ENCODE assay signal across 28 cellular contexts in the genomic region with DNA sequence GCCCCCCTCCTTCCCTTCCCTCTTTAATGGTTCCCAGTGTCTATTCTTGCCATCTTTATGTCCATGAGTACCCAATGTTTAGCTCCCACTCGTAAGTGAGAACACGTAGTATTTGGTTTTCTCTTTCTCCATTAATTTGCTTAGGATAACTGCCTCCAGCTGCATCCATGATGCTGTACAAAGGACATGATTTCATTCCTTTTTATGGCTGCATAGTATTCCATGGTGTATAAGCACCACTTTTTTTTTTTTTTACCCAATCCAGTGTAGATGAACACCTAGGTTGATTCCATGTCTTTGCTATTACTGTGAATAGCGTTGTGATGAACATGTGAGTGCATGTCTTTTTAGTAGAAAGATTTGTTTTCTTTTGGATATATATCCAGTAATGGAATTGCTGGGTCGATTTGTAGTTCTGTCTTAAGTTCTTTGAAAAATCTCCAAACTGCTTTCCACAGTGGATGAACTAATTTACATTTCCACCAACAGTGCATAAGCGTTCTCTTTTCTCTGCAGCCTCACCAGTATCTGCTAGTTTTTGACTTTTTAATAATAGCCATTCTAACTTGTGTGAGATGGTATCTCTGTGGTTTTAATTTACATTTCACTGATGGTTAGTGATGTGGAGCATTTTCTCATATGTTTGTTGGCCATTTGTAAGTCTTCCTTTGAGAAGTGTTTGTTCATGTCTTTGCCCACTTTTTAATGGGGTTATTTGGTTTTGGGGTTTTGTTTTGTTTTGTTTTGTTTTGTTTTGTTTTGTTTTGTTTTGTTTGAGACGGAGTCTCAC.
"Had no signal": no experiment of that assay in that cellular context is flagged by ENCODE, and none has a peak within 500 bp of the region (broad histone marks: within the 10 kb centered on the region; RNA-seq: fewer than 3 reads in every experiment).

No MANE protein-coding gene starts in this region.

- H3K9me3 Mint-ChIP-seq: naive thymus-derived CD8-positive, alpha-beta T cell; natural killer cell treated with Interleukin-12 subunit alpha and Interleukin-12 subunit beta and Interleukin-15 and Interleukin-18, amount 100 ng/mL, for 72 hours; stimulated activated effector memory CD8-positive, alpha-beta T cell treated with anti-CD3 and anti-CD28 coated beads, Interleukin-12 subunit alpha, Interleukin-12 subunit beta, amount 100 ng/mL, for 72 hours had no signal

- H3K27ac ChIP-seq: neutrophil, pancreas, psoas muscle, right lobe of liver, sigmoid colon, stomach, thoracic aorta, thyroid gland, tibial nerve, upper lobe of right lung, vagina had no signal

- H3K36me3 ChIP-seq: neutrophil, pancreas, right lobe of liver, sigmoid colon, stomach, thoracic aorta, thyroid gland, tibial nerve, upper lobe of right lung, vagina had no signal

- H3K4me3 ChIP-seq: pancreas, psoas muscle, right lobe of liver, sigmoid colon, stomach, thoracic aorta, thyroid gland, tibial nerve, upper lobe of right lung, vagina had no signal

- FAIRE-seq: pancreas, small intestine had no signal

- H3K36me3 Mint-ChIP-seq: naive thymus-derived CD8-positive, alpha-beta T cell; natural killer cell treated with Interleukin-12 subunit alpha and Interleukin-12 subunit beta and Interleukin-15 and Interleukin-18, amount 100 ng/mL, for 72 hours; stimulated activated effector memory CD8-positive, alpha-beta T cell treated with anti-CD3 and anti-CD28 coated beads, Interleukin-12 subunit alpha, Interleukin-12 subunit beta, amount 100 ng/mL, for 72 hours had no signal

- H3K9me3 ChIP-seq: neutrophil, pancreas, psoas muscle, right lobe of liver, sigmoid colon, stomach, thoracic aorta, thyroid gland, tibial nerve, upper lobe of right lung, vagina had no signal

- H3K4me1 ChIP-seq: pancreas, psoas muscle, right lobe of liver, sigmoid colon, stomach, thyroid gland, tibial nerve, upper lobe of right lung, vagina had no signal

- DNase-seq: naive thymus-derived CD8-positive, alpha-beta T cell; nephron progenitor cell; nucleus accumbens; pancreas; psoas muscle; right cardiac atrium; right lobe of liver; sigmoid colon; small intestine; stimulated activated CD4-positive, alpha-beta T cell treated with anti-CD3 and anti-CD28 coated beads, Interleukin-15, amount 100 ng/mL, for 24 hours; stimulated activated CD4-positive, alpha-beta T cell treated with anti-CD3 and anti-CD28 coated beads, Interleukin-2, amount 100 ng/mL, for 24 hours; stimulated activated CD4-positive, alpha-beta T cell treated with anti-CD3 and anti-CD28 coated beads, Interleukin-2, amount 100 ng/mL, for 48 hours; stimulated activated CD4-positive, alpha-beta T cell treated with anti-CD3 and anti-CD28 coated beads, Interleukin-4, amount 100 ng/mL, for 24 hours; stimulated activated naive B cell treated with anti-CD40 and anti-IgM and Interleukin-4, amounts not matched to agents 10 μg/mL and 1 μg/mL and 100 μg/mL, for 72 hours; stimulated activated naive CD4-positive, alpha-beta T cell treated with Interleukin-2 at 50 U/mL for 16 hours; stomach; thyroid gland; trophoblast cell; upper lobe of right lung had no signal

- H3K4me1 Mint-ChIP-seq: naive thymus-derived CD8-positive, alpha-beta T cell; neural crest cell; stimulated activated effector memory CD8-positive, alpha-beta T cell treated with anti-CD3 and anti-CD28 coated beads, Interleukin-12 subunit alpha, Interleukin-12 subunit beta, amount 100 ng/mL, for 72 hours had no signal

- H3K27me3 Mint-ChIP-seq: progenitor cell of endocrine pancreas; stimulated activated naive CD8-positive, alpha-beta T cell treated with anti-CD3 and anti-CD28 coated beads, Interleukin-15, Interleukin-2, amounts not matched to agents 100 ng/mL and 50 ng/mL, for 24 hours had no signal

- H3K27ac Mint-ChIP-seq: naive thymus-derived CD8-positive, alpha-beta T cell; natural killer cell treated with Interleukin-12 subunit alpha and Interleukin-12 subunit beta and Interleukin-15 and Interleukin-18, amount 100 ng/mL, for 72 hours; nephron progenitor cell; progenitor cell of endocrine pancreas; stimulated activated effector memory CD8-positive, alpha-beta T cell treated with anti-CD3 and anti-CD28 coated beads, Interleukin-12 subunit alpha, Interleukin-12 subunit beta, amount 100 ng/mL, for 72 hours; stimulated activated naive B cell treated with anti-CD40 and anti-IgM and Interleukin-4, amounts not matched to agents 10 μg/mL and 1 μg/mL and 100 μg/mL, for 72 hours; stimulated activated naive CD8-positive, alpha-beta T cell treated with anti-CD3 and anti-CD28 coated beads, Interleukin-15, Interleukin-2, amounts not matched to agents 100 ng/mL and 50 ng/mL, for 24 hours had no signal

- H3K4me3 Mint-ChIP-seq: naive thymus-derived CD8-positive, alpha-beta T cell; natural killer cell treated with Interleukin-12 subunit alpha and Interleukin-12 subunit beta and Interleukin-15 and Interleukin-18, amount 100 ng/mL, for 72 hours; nephron progenitor cell; neural crest cell; stimulated activated effector memory CD8-positive, alpha-beta T cell treated with anti-CD3 and anti-CD28 coated beads, Interleukin-12 subunit alpha, Interleukin-12 subunit beta, amount 100 ng/mL, for 72 hours; stimulated activated naive B cell treated with anti-CD40 and anti-IgM and Interleukin-4, amounts not matched to agents 10 μg/mL and 1 μg/mL and 100 μg/mL, for 72 hours; stimulated activated naive CD8-positive, alpha-beta T cell treated with anti-CD3 and anti-CD28 coated beads, Interleukin-15, Interleukin-2, amounts not matched to agents 100 ng/mL and 50 ng/mL, for 24 hours had no signal

- H3K27me3 ChIP-seq: neutrophil, pancreas, right lobe of liver, sigmoid colon, stomach, thyroid gland, tibial nerve, upper lobe of right lung, vagina had no signal

- ATAC-seq: naive thymus-derived CD8-positive, alpha-beta T cell; natural killer cell treated with Interleukin-12 subunit alpha and Interleukin-12 subunit beta and Interleukin-15 and Interleukin-18, amount 100 ng/mL, for 72 hours; pancreas; psoas muscle; right cardiac atrium; right lobe of liver; stimulated activated effector memory CD8-positive, alpha-beta T cell treated with anti-CD3 and anti-CD28 coated beads, Interleukin-12 subunit alpha, Interleukin-12 subunit beta, amount 100 ng/mL, for 72 hours; stimulated activated naive B cell treated with anti-CD40 and anti-IgM and Interleukin-4, amounts not matched to agents 10 μg/mL and 1 μg/mL and 100 μg/mL, for 72 hours; upper lobe of right lung had no signal
